ENCODE assay signal across 13 cellular contexts in the genomic region with DNA sequence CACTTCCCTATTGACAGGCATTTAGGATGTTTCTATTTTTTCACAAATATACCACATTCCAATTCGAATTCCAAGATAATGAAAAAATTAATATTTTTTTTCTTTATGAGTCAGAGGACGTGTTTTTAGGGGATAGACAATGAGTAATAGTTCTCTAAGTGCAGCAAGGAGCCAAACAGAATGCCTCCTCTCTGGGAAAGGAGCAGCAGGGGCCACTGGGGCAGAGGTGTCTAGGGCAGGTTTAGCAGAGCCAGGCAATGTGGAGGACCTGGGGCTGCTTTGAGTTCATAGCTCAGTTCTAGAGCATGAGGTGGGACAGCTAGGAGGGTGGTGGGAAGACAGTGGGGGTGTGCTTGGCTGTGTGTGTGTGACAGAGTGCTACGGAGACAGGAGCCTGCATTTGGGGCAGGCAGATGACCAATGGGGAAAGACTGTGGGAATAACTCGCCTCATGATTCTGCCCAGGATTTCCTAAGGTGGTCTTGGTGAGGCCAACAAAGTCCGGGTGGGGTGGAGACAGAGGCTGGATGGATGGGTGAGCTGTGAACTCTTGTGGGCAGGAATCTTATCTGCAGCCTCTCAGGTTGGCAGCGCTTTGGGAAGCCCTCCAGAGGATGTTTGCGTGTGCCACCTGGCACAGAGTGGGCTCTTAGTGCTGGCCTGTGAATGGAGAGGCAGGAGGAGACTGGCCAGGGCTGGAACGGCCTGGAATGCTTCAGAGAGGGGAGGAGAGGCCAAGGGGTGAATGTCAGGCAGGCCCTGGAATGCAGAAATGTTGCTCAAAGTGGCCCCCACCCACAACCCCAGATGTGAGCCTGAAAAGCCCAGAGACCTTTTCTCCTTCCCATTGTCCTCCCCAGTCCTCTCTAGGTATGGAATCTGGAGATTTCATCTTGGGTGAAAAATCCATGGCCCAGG. TPM values are rescaled to one million over a fixed set of nuclear protein-coding genes. Genes with fewer than 3 reads are reported as not detected.
DNase-seq lines count a peak whose midpoint lies in the region; ATAC-seq and TF ChIP-seq lines count a peak whose summit lies in the region.
"Had no signal": no experiment of that assay in that cellular context is flagged by ENCODE, and none has a peak within 500 bp of the region (broad histone marks: within the 10 kb centered on the region; RNA-seq: fewer than 3 reads in every experiment).

No MANE protein-coding gene starts in this region.

- dilution Hi-C loops in IMR-90 (cut with HindIII; ENCODE audit: low sequenced_read_pairs, unreplicated experiment), result no loop called here

- H3K27me3 ChIP-seq in IMR-90 (ENCODE audit: control insufficient read depth, insufficient read depth, low read length) (no peaks in the 10 kb centered on the region), lung (ENCODE audit: control insufficient read depth, insufficient read depth) (no peaks in the 10 kb centered on the region)

- H2AK5ac ChIP-seq in IMR-90 (ENCODE audit: low read depth, low read length), result peak overlapping the region; percentile 98

- H2AK9ac ChIP-seq in IMR-90 (replicated peaks; ENCODE audit: low read depth, low read length, poor library complexity), result peak overlapping the region; percentile 90

- no peaks in the 10 kb centered on the region for H3K36me3 ChIP-seq in IMR-90 (ENCODE audit: control insufficient read depth, insufficient read depth, low read length)
- no peaks in the 10 kb centered on the region for H3K36me3 ChIP-seq in lung (ENCODE audit: control insufficient read depth in 2 of 2, insufficient read depth in 2 of 2, low read length in 2 of 2)

- H3K9ac ChIP-seq in IMR-90 (ENCODE audit: low read depth, low read length), result peak overlapping the region; percentile 66; the same call in 1 of the 2 replicates
- H3K9ac ChIP-seq: parathyroid adenoma had no signal

- H3K4me3 ChIP-seq in IMR-90 (ENCODE audit: insufficient read depth, low read depth, low read length) (no peak overlapping the region), coronary artery (no peak overlapping the region), lung (no peak overlapping the region)

- H3K9me3 ChIP-seq in IMR-90 (ENCODE audit: control insufficient read depth, insufficient read depth, low read length) (no peaks in the 10 kb centered on the region), lung (ENCODE audit: control insufficient read depth in 2 of 2, insufficient read depth in 1 of 2, low read length in 1 of 2) (no peaks in the 10 kb centered on the region)

- H2BK15ac ChIP-seq in IMR-90 (ENCODE audit: low read depth, low read length), result peak overlapping the region; percentile 98; the same call in 2 of the 3 replicates

- TF ChIP-seq RAD21 in IMR-90 (IDR thresholded peaks at IDR 0.05; ENCODE audit: low read length), result 0 out of 2 replicates have a peak, but pooled peaks have one; percentile 13

- H4K8ac ChIP-seq in IMR-90 (ENCODE audit: low read depth in 2 of 2, low read length in 2 of 2), result peak overlapping the region; percentile 81 to 88

- CTCF ChIA-PET in IMR-90 (lab: Yijun Ruan, JAX), result no interaction called here

- peak overlapping the region; percentile 97 for H2BK20ac ChIP-seq in IMR-90 (ENCODE audit: low read depth, low read length)

- no CpG with 5 or more reads among the region's 8 CpGs for WGBS in IMR-90 (ENCODE audit: extremely low coverage in 2 of 2, insufficient read length in 1 of 2), 2 experiments
- 49 to 75% methylated on average over 8 of the region's 8 CpGs for WGBS in lung, 2 donors

- peak overlapping the region; percentile 99 for H4K91ac ChIP-seq in IMR-90 (ENCODE audit: insufficient read depth, low read depth, low read length)

- POLR2A ChIA-PET in IMR-90 (lab: Charles Lee; ENCODE audit: unreplicated experiment), result no interaction called here

- peak overlapping the region; percentile 87 for H3K18ac ChIP-seq in IMR-90 (ENCODE audit: low read depth, low read length)

- H3K23ac ChIP-seq in IMR-90 (ENCODE audit: low read depth, low read length), result peak overlapping the region; percentile 99

- peaks cover 29% of the 10 kb centered on the region for H3K9me1 ChIP-seq in IMR-90 (ENCODE audit: insufficient read depth, low read length)

- TF ChIP-seq CTCF in IMR-90 (conservative IDR thresholded peaks at IDR 0.05; ENCODE audit: low read depth, low read length) (no peak), coronary artery (IDR thresholded peaks at IDR 0.05) (no peak), lung (IDR thresholded peaks at IDR 0.05; ENCODE audit: control extremely low read depth, extremely low read depth) (no peak)

- H4K20me1 ChIP-seq in IMR-90 (ENCODE audit: insufficient read depth, low read length), result no peaks in the 10 kb centered on the region

- H2BK120ac ChIP-seq in IMR-90 (ENCODE audit: low read depth, low read length), result peak overlapping the region; percentile 100

- peak overlapping the region; percentile 97 for H3K14ac ChIP-seq in IMR-90 (replicated peaks; ENCODE audit: low read depth, low read length)

- H3K4me1 ChIP-seq in IMR-90 (ENCODE audit: control insufficient read depth, insufficient read depth, low read length) (peaks cover 23% of the 10 kb centered on the region), lung (ENCODE audit: control insufficient read depth in 2 of 2, insufficient read depth in 2 of 2, low read length in 2 of 2) (peaks cover 0 to 8% of the 10 kb centered on the region in 2 donors)

- intact Hi-C loops in IMR-90 (cut with micrococcal nuclease), result loop anchor here (5.0 kb wide), 1 partner anchor 47 kb away; no protein-coding TSS in a partner anchor

- peak overlapping the region; percentile 67 for H3K4me2 ChIP-seq in IMR-90 (ENCODE audit: low read depth, low read length)

- peak overlapping the region; percentile 87 for H3K56ac ChIP-seq in IMR-90 (ENCODE audit: extremely low read depth, insufficient read depth, low read length)

- no peak for TF ChIP-seq POLR2A in IMR-90 (IDR thresholded peaks at IDR 0.05; ENCODE audit: low read depth, low read length)

- BruUV-seq in IMR-90 (replicated peaks; lab: Mats Ljungman, UMichigan), result no TSS peak

- peak overlapping the region; percentile 99 for H3K4ac ChIP-seq in IMR-90 (ENCODE audit: low read depth, low read length)

- ATAC-seq in IMR-90 (ENCODE audit: low read depth), result peak; percentile 83
- ATAC-seq in lung (ENCODE audit: insufficient read depth, low FRiP score), result peak; percentile 39

- in situ Hi-C loops in ACHN (cut with HindIII; ENCODE audit: low pct_ligation_motif_present, low pct_unique_long_range_greater_than_20kb, low sequenced_read_pairs) (no loop called here), IMR-90 (cut with MboI; ENCODE audit: low sequenced_read_pairs) (no loop called here)

- peak overlapping the region; percentile 90 for H3K27ac ChIP-seq in IMR-90 (ENCODE audit: insufficient read depth, low read length)
- H3K27ac ChIP-seq in coronary artery, result peak overlapping the region; percentile 50 to 79
- peak overlapping the region in 1 of 2 donors; percentile 92 for H3K27ac ChIP-seq in lung (ENCODE audit: low read depth in 1 of 2, low read length in 1 of 2)
- H3K27ac ChIP-seq: parathyroid adenoma had no signal

- H2AFZ ChIP-seq in IMR-90 (replicated peaks; ENCODE audit: low read length, poor library complexity), result peak overlapping the region; percentile 24
- H2AFZ ChIP-seq: parathyroid adenoma had no signal

- peak overlapping the region; percentile 84 for H4K5ac ChIP-seq in IMR-90 (ENCODE audit: low read depth, low read length)

- H2BK5ac ChIP-seq in IMR-90 (ENCODE audit: low read depth, low read length, poor library complexity, severe bottlenecking), result peak overlapping the region; percentile 82

- DNase-seq in ACHN (peak; percentile 75), IMR-90 (peak; percentile 68), coronary artery (ENCODE audit: low spot score) (no peak), lung (ENCODE audit: low spot score) (peak; percentile 84), germinal center (ENCODE audit: low spot score) (no peak), H4 (ENCODE audit: low spot score) (no peak)
- DNase-seq in activated T-cell treated with anti-CD3 and anti-CD28 coated beads, Interleukin-2, amount 50 U/mL, for 48 hours, result no peak
- DNase-seq in central memory CD4-positive, alpha-beta T cell, result no peak
- DNase-seq: activated naive CD4-positive, alpha-beta T cell; NCI-H1105 had no signal

- peaks cover 0 to 17% of the 10 kb centered on the region in 2 experiments; a peak in 2 of 4 replicates for H3K79me1 ChIP-seq in IMR-90 (ENCODE audit: low read depth in 1 of 2, low read length in 2 of 2)

TF ChIP-seq in IMR-90, 13 proteins besides CTCF, POLR2A, EP300 and RAD21:
- TF ChIP-seq NFE2L2 (IDR thresholded peaks at IDR 0.05; ENCODE audit: low read depth, low read length) (no peak), FOS (IDR thresholded peaks at IDR 0.05; ENCODE audit: low read depth, low read length) (peak; percentile 78), BHLHE40 (IDR thresholded peaks at IDR 0.05; ENCODE audit: low read depth, low read length) (peak; percentile 14; the same call in 1 of the 2 replicates)
TF ChIP-seq in IMR-90: peak in this region for 2.

RNA-seq across cellular contexts. Expression of a gene that starts 2.4 kb away (rescaled TPM):
- 0.54 and 1.4 TPM in 2 replicates for total RNA-seq in IMR-90 (2012; rRNA removed)
- 1.4 and 1.7 TPM in 2 replicates for polyA plus RNA-seq in IMR-90 (2012; rRNA removed)
- polyA plus RNA-seq in IMR-90 (2012; cell fraction: cytosol; rRNA removed), result 2.5 and 3.4 TPM in 2 replicates
- 0.60 and 1.7 TPM in 2 replicates for polyA plus RNA-seq in IMR-90 (2012; cell fraction: nucleus; rRNA removed; ENCODE audit: low replicate concordance)
- 1,000 to 10,000 TPM in 1 of 2 donors, 10 to 100 TPM in 1; 33.6 to 1,411 TPM for total RNA-seq in lung
- 1,000 to 10,000 TPM; 1,201 to 1,415 TPM for polyA plus RNA-seq in lung
- total RNA-seq in H4 (2014; rRNA removed; shearing (Covaris generic)), result 0.29 and 1.7 TPM in 2 replicates

RNA-seq across cellular contexts. Expression of a gene that starts 38.8 kb away (rescaled TPM):
- total RNA-seq in IMR-90 (2012; rRNA removed) (0.54 and 0.56 TPM in 2 replicates), lung (10 to 100 TPM in 1 of 2 donors, 1 to 10 TPM in 1; 1.8 to 15.5 TPM)
- polyA plus RNA-seq in IMR-90 (2012; rRNA removed) (3.4 TPM in 2 replicates), lung (1 to 10 TPM; 7.2 to 9.9 TPM)
- 1.2 and 2.4 TPM in 2 replicates for polyA plus RNA-seq in IMR-90 (2012; cell fraction: cytosol; rRNA removed)
- polyA plus RNA-seq in IMR-90 (2012; cell fraction: nucleus; rRNA removed; ENCODE audit: low replicate concordance), result 14.7 and 18.0 TPM in 2 replicates
- total RNA-seq in H4 (2014; rRNA removed; shearing (Covaris generic)), result 4.7 and 6.9 TPM in 2 replicates
- total RNA-seq: T-helper 1 cell treated with Interleukin-12 subunit alpha and Interleukin-12 subunit beta and Interleukin-4 antibody, amounts not matched to agents 30 ng/mL and 1 ng/mL, for 36 hours had no signal

RNA-seq across cellular contexts. Expression of a gene that starts 43.8 kb away (rescaled TPM):
- total RNA-seq in IMR-90 (2012; rRNA removed), result not detected in 2 replicates
- polyA plus RNA-seq in IMR-90 (2012; rRNA removed), result 0.06 TPM in 1 of 2 replicates, not detected in the other
- polyA plus RNA-seq in IMR-90 (2012; cell fraction: cytosol; rRNA removed), result 0.01 TPM in 1 of 2 replicates, not detected in the other
- polyA plus RNA-seq in IMR-90 (2012; cell fraction: nucleus; rRNA removed; ENCODE audit: low replicate concordance), result 0.03 TPM in 1 of 2 replicates, not detected in the other
- total RNA-seq in lung, result 1 to 10 TPM in 1 of 2 donors, not detected in 1; 1.1 TPM
- polyA plus RNA-seq in lung, result under 1 TPM; 0.11 to 0.31 TPM
- 0.31 and 0.93 TPM in 2 replicates for total RNA-seq in H4 (2014; rRNA removed; shearing (Covaris generic))
- polyA plus RNA-seq: CD14-positive monocyte had no signal

Comparison
In these comparisons a context has a peak if more than half of its experiments do, and no peak if none do; other contexts are left out.
1. DNase-seq: peak in ACHN (single experiment), IMR-90 (single experiment) and lung (single experiment); none in coronary artery (single experiment), activated T-cell treated with anti-CD3 and anti-CD28 coated beads, Interleukin-2, amount 50 U/mL, for 48 hours (0 of 2), germinal center (single experiment), H4 (single experiment) and central memory CD4-positive, alpha-beta T cell (single experiment).
2. RNA of a gene that starts 2.4 kb away (total RNA-seq): 33.6 to 1,411 TPM in lung; 0.29 to 1.7 TPM in H4 and 0.54 to 1.4 TPM in IMR-90; every median in the first group is over 10 times any median in the second.